1 cellular context compared by ENCODE assay signal in genomic region chr15:43133429-43134156, GRCh38.
TF ChIP-seq lines count a peak whose summit lies in the region.

TMEM62 (plus strand) TSS chr15:43133586; CDS start chr15:43133803, 217 bp downstream.

TF ChIP-seq in HepG2, 621 proteins besides CTCF, POLR2A, EP300 and RAD21 (continued from another document and continues in another):
- 0 out of 2 replicates have a peak, but pooled peaks have one; percentile 35 for TF ChIP-seq ZFP1 (CRISPR knock-in tag; IDR thresholded peaks at IDR 0.05)
- TF ChIP-seq ZNF687 (CRISPR knock-in tag; IDR thresholded peaks at IDR 0.05): peak; percentile 87
- 0 out of 2 replicates have a peak, but pooled peaks have one; percentile 33 for TF ChIP-seq ZMAT3 (CRISPR knock-in tag; conservative IDR thresholded peaks at IDR 0.05)
- TF ChIP-seq PAX8 (CRISPR knock-in tag; IDR thresholded peaks at IDR 0.05; ENCODE audit: borderline replicate concordance): no peak
- TF ChIP-seq TERF1 (CRISPR knock-in tag; IDR thresholded peaks at IDR 0.05): no peak
- peak; percentile 77 for TF ChIP-seq HOXD1 (CRISPR knock-in tag; IDR thresholded peaks at IDR 0.05)
- no peak for TF ChIP-seq ZSCAN22 (CRISPR knock-in tag; IDR thresholded peaks at IDR 0.05)
- TF ChIP-seq, protein P1, sequence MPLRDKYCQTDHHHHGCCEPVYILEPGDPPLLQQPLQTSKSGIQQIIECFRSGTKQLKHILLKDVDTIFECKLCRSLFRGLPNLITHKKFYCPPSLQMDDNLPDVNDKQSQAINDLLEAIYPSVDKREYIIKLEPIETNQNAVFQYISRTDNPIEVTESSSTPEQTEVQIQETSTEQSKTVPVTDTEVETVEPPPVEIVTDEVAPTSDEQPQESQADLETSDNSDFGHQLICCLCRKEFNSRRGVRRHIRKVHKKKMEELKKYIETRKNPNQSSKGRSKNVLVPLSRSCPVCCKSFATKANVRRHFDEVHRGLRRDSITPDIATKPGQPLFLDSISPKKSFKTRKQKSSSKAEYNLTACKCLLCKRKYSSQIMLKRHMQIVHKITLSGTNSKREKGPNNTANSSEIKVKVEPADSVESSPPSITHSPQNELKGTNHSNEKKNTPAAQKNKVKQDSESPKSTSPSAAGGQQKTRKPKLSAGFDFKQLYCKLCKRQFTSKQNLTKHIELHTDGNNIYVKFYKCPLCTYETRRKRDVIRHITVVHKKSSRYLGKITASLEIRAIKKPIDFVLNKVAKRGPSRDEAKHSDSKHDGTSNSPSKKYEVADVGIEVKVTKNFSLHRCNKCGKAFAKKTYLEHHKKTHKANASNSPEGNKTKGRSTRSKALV (CRISPR knock-in tag; IDR thresholded peaks at IDR 0.05): peak; percentile 62; the same call in 1 of the 2 replicates
- 0 out of 2 replicates have a peak, but pooled peaks have one; percentile 68 for TF ChIP-seq SNAPC2 (CRISPR knock-in tag; IDR thresholded peaks at IDR 0.05)
- peak; percentile 62 for TF ChIP-seq ATF7-NPFF (CRISPR knock-in tag; IDR thresholded peaks at IDR 0.05; ENCODE audit: low read depth)
- peak; percentile 57; the same call in 1 of the 2 replicates for TF ChIP-seq THAP11 (CRISPR knock-in tag; IDR thresholded peaks at IDR 0.05)
- TF ChIP-seq CHD4 (IDR thresholded peaks at IDR 0.05; ENCODE audit: borderline replicate concordance, low read length): no peak
- 0 out of 2 replicates have a peak, but pooled peaks have one; percentile 56 for TF ChIP-seq GZF1 (CRISPR knock-in tag; IDR thresholded peaks at IDR 0.05)
- peak; percentile 65 for TF ChIP-seq SKI (IDR thresholded peaks at IDR 0.05; ENCODE audit: partially characterized antibody)
- TF ChIP-seq PREB (CRISPR knock-in tag; IDR thresholded peaks at IDR 0.05): 0 out of 2 replicates have a peak, but pooled peaks have one; percentile 41
- TF ChIP-seq FLYWCH1 (CRISPR knock-in tag; IDR thresholded peaks at IDR 0.05): no peak
- TF ChIP-seq, protein P2, sequence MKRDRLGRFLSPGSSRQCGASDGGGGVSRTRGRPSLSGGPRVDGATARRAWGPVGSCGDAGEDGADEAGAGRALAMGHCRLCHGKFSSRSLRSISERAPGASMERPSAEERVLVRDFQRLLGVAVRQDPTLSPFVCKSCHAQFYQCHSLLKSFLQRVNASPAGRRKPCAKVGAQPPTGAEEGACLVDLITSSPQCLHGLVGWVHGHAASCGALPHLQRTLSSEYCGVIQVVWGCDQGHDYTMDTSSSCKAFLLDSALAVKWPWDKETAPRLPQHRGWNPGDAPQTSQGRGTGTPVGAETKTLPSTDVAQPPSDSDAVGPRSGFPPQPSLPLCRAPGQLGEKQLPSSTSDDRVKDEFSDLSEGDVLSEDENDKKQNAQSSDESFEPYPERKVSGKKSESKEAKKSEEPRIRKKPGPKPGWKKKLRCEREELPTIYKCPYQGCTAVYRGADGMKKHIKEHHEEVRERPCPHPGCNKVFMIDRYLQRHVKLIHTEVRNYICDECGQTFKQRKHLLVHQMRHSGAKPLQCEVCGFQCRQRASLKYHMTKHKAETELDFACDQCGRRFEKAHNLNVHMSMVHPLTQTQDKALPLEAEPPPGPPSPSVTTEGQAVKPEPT (CRISPR knock-in tag; IDR thresholded peaks at IDR 0.05; ENCODE audit: low read depth): no peak
- no peak for TF ChIP-seq ATAD3A (CRISPR knock-in tag; IDR thresholded peaks at IDR 0.05)
- TF ChIP-seq STAT6 (CRISPR knock-in tag; IDR thresholded peaks at IDR 0.05; ENCODE audit: borderline replicate concordance): no peak; the same call in 1 of the 2 replicates
- TF ChIP-seq NR2C2 (CRISPR knock-in tag; IDR thresholded peaks at IDR 0.05; ENCODE audit: borderline replicate concordance): no peak; the same call in 1 of the 2 replicates
- TF ChIP-seq IKZF1 (IDR thresholded peaks at IDR 0.05): no peak
- TF ChIP-seq SKIL (CRISPR knock-in tag; IDR thresholded peaks at IDR 0.05; ENCODE audit: borderline replicate concordance): 0 out of 2 replicates have a peak, but pooled peaks have one; percentile 24
- TF ChIP-seq GFI1 (CRISPR knock-in tag; IDR thresholded peaks at IDR 0.05; ENCODE audit: borderline replicate concordance): no peak
- no peak; the same call in 1 of the 2 replicates for TF ChIP-seq ZNF724P (CRISPR knock-in tag; IDR thresholded peaks at IDR 0.05; ENCODE audit: borderline replicate concordance)
- TF ChIP-seq ZNF143 (CRISPR knock-in tag; IDR thresholded peaks at IDR 0.05): no peak
- TF ChIP-seq MYC (CRISPR knock-in tag; IDR thresholded peaks at IDR 0.05; ENCODE audit: borderline replicate concordance): peak; percentile 72
- no peak for TF ChIP-seq ZNF180 (CRISPR knock-in tag; IDR thresholded peaks at IDR 0.05; ENCODE audit: borderline replicate concordance, low read depth)
- TF ChIP-seq ZUFSP (CRISPR knock-in tag; IDR thresholded peaks at IDR 0.05; ENCODE audit: borderline replicate concordance): no peak
- TF ChIP-seq ZNF24 (IDR thresholded peaks at IDR 0.05): no peak
- no peak for TF ChIP-seq ZNF616 (CRISPR knock-in tag; IDR thresholded peaks at IDR 0.05; ENCODE audit: low read depth)
- peak in 1 of 2 experiments; percentile 6; a peak in 1 of 4 replicates for TF ChIP-seq NR2F1 (CRISPR knock-in tag; IDR thresholded peaks at IDR 0.05)
- no peak for TF ChIP-seq ZNF816 (CRISPR knock-in tag; IDR thresholded peaks at IDR 0.05; ENCODE audit: borderline replicate concordance)
- no peak for TF ChIP-seq PRMT3 (CRISPR knock-in tag; IDR thresholded peaks at IDR 0.05; ENCODE audit: borderline replicate concordance, low read depth)
